ENCODE assay signal across 19 cellular contexts in the genomic region with DNA sequence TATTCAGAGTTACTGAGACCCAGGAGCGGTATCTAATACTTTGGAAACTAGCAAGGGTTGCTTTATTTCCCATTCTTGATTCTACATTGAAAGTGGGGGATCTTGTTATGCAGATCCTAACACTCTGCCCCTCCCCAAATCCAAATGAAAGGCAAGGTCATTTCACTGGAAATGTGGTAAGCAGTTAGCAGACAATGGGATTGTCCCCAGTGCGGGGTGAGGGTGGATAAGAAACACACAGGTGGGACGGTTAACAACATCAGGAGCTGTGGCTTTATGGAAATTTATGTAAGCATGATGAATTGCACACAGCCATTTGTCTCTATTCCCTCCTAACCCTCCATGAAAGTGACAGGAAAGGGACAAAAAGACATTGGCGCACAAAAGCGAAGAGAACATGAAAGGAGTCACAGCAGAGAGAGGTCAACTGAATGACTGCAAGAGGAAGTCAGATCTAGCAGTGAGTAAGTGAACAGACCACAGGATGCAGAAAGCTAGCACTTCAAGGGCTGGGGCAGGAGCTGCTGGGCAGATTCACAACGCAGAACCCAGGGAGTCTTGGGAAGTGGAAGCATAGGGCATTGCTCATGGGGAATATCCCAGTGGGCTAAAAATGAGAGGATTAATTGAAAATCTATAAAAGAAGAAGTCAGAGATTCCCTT.
DNase-seq lines count a peak whose midpoint lies in the region; ATAC-seq, FAIRE-seq and TF ChIP-seq lines count a peak whose summit lies in the region.
"Had no signal": no experiment of that assay in that cellular context is flagged by ENCODE, and none has a peak within 500 bp of the region (broad histone marks: within the 10 kb centered on the region; RNA-seq: fewer than 3 reads in every experiment).

No MANE protein-coding gene starts in this region.

- H3K9me3 ChIP-seq in Loucy (ENCODE audit: insufficient read depth, low read depth, low read length), result peaks cover 7% of the 10 kb centered on the region
- no peaks in the 10 kb centered on the region for H3K9me3 ChIP-seq in SJSA1 (replicated peaks)
- peaks cover 19% of the 10 kb centered on the region for H3K9me3 ChIP-seq in endodermal cell (ENCODE audit: control insufficient read depth, low read length)
- no peaks in the 10 kb centered on the region for H3K9me3 ChIP-seq in small intestine (ENCODE audit: control insufficient read depth, low read depth)
- H3K9me3 ChIP-seq in lower lobe of right lung, result no peaks in the 10 kb centered on the region
- H3K9me3 ChIP-seq: Caco-2, thyroid gland had no signal

- peaks cover 48% of the 10 kb centered on the region for H3K9me3 Mint-ChIP-seq in endodermal cell

- ATAC-seq in HG02870 (IDR thresholded peaks at IDR 0.05; ENCODE audit: unreplicated experiment) (no peak), lower lobe of right lung (no peak)
- ATAC-seq: activated T-cell treated with anti-CD3 and anti-CD28 coated beads, Interleukin-2, amount 50 U/mL, for 4 hours had no signal

- no peaks in the 10 kb centered on the region for H3K27me3 ChIP-seq in Loucy (ENCODE audit: insufficient read depth, low read length, poor library complexity, severe bottlenecking)
- no peaks in the 10 kb centered on the region for H3K27me3 ChIP-seq in SJSA1 (replicated peaks)
- no peaks in the 10 kb centered on the region for H3K27me3 ChIP-seq in endodermal cell (ENCODE audit: control insufficient read depth, insufficient read depth, low read length, poor library complexity, severe bottlenecking)
- no peaks in the 10 kb centered on the region for H3K27me3 ChIP-seq in small intestine (ENCODE audit: control insufficient read depth in 2 of 2, insufficient read depth in 2 of 2, low read length in 2 of 2)
- H3K27me3 ChIP-seq in lower lobe of right lung (ENCODE audit: low read depth), result no peaks in the 10 kb centered on the region
- H3K27me3 ChIP-seq: cardiac muscle cell, thyroid gland had no signal

- H4K20me1 ChIP-seq in Loucy (ENCODE audit: insufficient read depth, low read length, poor library complexity, severe bottlenecking), result no peaks in the 10 kb centered on the region

- peaks cover 5% of the 10 kb centered on the region for H3K36me3 Mint-ChIP-seq in endodermal cell (ENCODE audit: low read depth)

- H3K79me2 ChIP-seq in Loucy (ENCODE audit: insufficient read depth, low read length), result no peaks in the 10 kb centered on the region

- H3K4me1 Mint-ChIP-seq in endodermal cell, result peaks cover 12% of the 10 kb centered on the region

- DNase-seq in SJSA1 (ENCODE audit: low read depth in 1 of 2, low spot score in 2 of 2), result no peak
- peak; percentile 26 for DNase-seq in endodermal cell
- DNase-seq in small intestine, result peak; percentile 21
- no peak for DNase-seq in medulla oblongata (ENCODE audit: extremely low spot score)
- DNase-seq in lower lobe of right lung, result no peak
- no peak for DNase-seq in activated T-cell treated with anti-CD3 and anti-CD28 coated beads, Interleukin-2, amount 50 U/mL, for 48 hours
- DNase-seq: activated T-cell treated with anti-CD3 and anti-CD28 coated beads, Interleukin-2, amount 50 U/mL, for 4 hours; HFFc6; MM.1S; NCI-H1930; NCI-H524 treated with DMSO at 0.1 percent for 48 hours; PC-9; stimulated activated CD4-positive, alpha-beta T cell treated with anti-CD3 and anti-CD28 coated beads, Interleukin-4, amount 100 ng/mL, for 1 hour; thyroid gland had no signal

- H3K4me2 ChIP-seq in Loucy (ENCODE audit: low read depth, low read length, poor library complexity, severe bottlenecking), result peak overlapping the region; percentile 46
- H3K4me2 ChIP-seq: PC-9 had no signal

- H3K4me1 ChIP-seq in Loucy (ENCODE audit: insufficient read depth, low read length, poor library complexity, severe bottlenecking) (peaks cover 39% of the 10 kb centered on the region), SJSA1 (replicated peaks) (peaks cover 58% of the 10 kb centered on the region), endodermal cell (ENCODE audit: control insufficient read depth, insufficient read depth, low read length) (no peaks in the 10 kb centered on the region), small intestine (ENCODE audit: control insufficient read depth in 2 of 2, insufficient read depth in 1 of 2, low read depth in 1 of 2, low read length in 1 of 2) (peaks cover 0 to 6% of the 10 kb centered on the region in 2 donors), lower lobe of right lung (peaks cover 18% of the 10 kb centered on the region)

- H3K4me3 ChIP-seq in Loucy (ENCODE audit: low read length, poor library complexity, severe bottlenecking) (no peak overlapping the region), SJSA1 (no peak overlapping the region), endodermal cell (ENCODE audit: low read length) (no peak overlapping the region), small intestine (ENCODE audit: low read depth in 1 of 2, low read length in 2 of 2) (no peak overlapping the region), lower lobe of right lung (no peak overlapping the region)
- H3K4me3 ChIP-seq: cardiac muscle cell, PC-9, thyroid gland had no signal

- H2AFZ ChIP-seq in Loucy (ENCODE audit: low read length), result no peak overlapping the region; the same call in 1 of the 2 replicates
- H2AFZ ChIP-seq: PC-9 had no signal

- H3K27ac ChIP-seq in SJSA1 (peak overlapping the region; percentile 81), endodermal cell (ENCODE audit: low read depth, low read length) (no peak overlapping the region), small intestine (ENCODE audit: low read depth in 1 of 2, low read length in 1 of 2) (no peak overlapping the region), lower lobe of right lung (no peak overlapping the region)
- H3K27ac ChIP-seq: cardiac muscle cell, PC-9, thyroid gland had no signal

- FAIRE-seq in small intestine (lab: Jason Lieb, UNC), result no peak
- FAIRE-seq: TTC549 had no signal

- H3K9me2 ChIP-seq in Loucy (replicated peaks; ENCODE audit: low read depth, low read length), result no peaks in the 10 kb centered on the region

- H3K4me3 Mint-ChIP-seq in endodermal cell, result no peak overlapping the region
- H3K4me3 Mint-ChIP-seq: activated T-cell treated with anti-CD3 and anti-CD28 coated beads, Interleukin-2, amount 50 U/mL, for 4 hours; HFFc6 had no signal

- no peak for TF ChIP-seq CTCF in Loucy (conservative IDR thresholded peaks at IDR 0.05; ENCODE audit: low read length)
- no peak for TF ChIP-seq CTCF in endodermal cell (conservative IDR thresholded peaks at IDR 0.05)
- TF ChIP-seq CTCF in lower lobe of right lung (IDR thresholded peaks at IDR 0.05), result no peak

- no peak overlapping the region for H3K9ac ChIP-seq in Loucy (ENCODE audit: low read depth, low read length, poor library complexity, severe bottlenecking)
- no peak overlapping the region for H3K9ac ChIP-seq in endodermal cell (ENCODE audit: extremely low read depth, low read length, poor library complexity, severe bottlenecking)

- no peaks in the 10 kb centered on the region for H3F3A ChIP-seq in Loucy (ENCODE audit: low read depth)

- WGBS in endodermal cell (ENCODE audit: insufficient coverage in 1 of 2, insufficient read length in 1 of 2), 2 experiments, result 95 to 96% methylated on average over 5 to 6 of the region's 6 CpGs
- 81 to 94% (median 81%) methylated on average over 6 of the region's 6 CpGs for WGBS in small intestine, 3 donors

- no peak overlapping the region for H3K27ac Mint-ChIP-seq in endodermal cell
- H3K27ac Mint-ChIP-seq: HFFc6 had no signal

- H3K27me3 Mint-ChIP-seq in endodermal cell (ENCODE audit: insufficient read depth), result peaks cover 9% of the 10 kb centered on the region

- H3K36me3 ChIP-seq in Loucy (ENCODE audit: insufficient read depth, low read length) (no peaks in the 10 kb centered on the region), SJSA1 (no peaks in the 10 kb centered on the region), endodermal cell (ENCODE audit: control insufficient read depth, insufficient read depth, low read length) (no peaks in the 10 kb centered on the region), small intestine (ENCODE audit: control insufficient read depth in 2 of 2, insufficient read depth in 2 of 2, low read length in 2 of 2) (no peaks in the 10 kb centered on the region), lower lobe of right lung (no peaks in the 10 kb centered on the region)
- H3K36me3 ChIP-seq: cardiac muscle cell, thyroid gland had no signal

- intact Hi-C loops in lower lobe of right lung (cut with DNase I), result no loop called here

Comparison
In these comparisons a context has a peak if more than half of its experiments do, and no peak if none do; other contexts are left out.
1. DNase-seq: peak in endodermal cell (single experiment) and small intestine (single experiment); none in SJSA1 (0 of 2), medulla oblongata (single experiment), lower lobe of right lung (single experiment) and activated T-cell treated with anti-CD3 and anti-CD28 coated beads, Interleukin-2, amount 50 U/mL, for 48 hours (0 of 2).